8 cellular contexts compared by ENCODE assay signal in the genomic region with DNA sequence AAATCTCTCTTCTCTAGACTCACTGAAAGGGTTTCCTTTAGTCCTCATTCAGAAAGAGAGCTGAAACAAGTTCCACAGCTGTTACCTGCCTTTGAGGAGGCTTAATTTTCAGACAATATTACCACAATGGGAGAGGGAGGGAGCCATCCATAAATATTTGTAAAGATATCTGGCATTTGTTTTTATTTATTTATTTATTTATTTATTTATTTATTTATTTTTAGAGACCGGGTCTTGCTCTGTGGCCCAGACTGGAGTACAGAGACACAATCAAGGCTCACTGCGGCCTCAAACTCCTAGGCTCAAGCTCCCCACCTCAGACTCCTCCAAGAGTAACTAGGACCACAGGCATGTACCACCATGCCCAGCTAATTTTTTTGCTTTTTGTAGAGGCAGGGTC.
"Had no signal": no experiment of that assay in that cellular context is flagged by ENCODE, and none has a peak within 500 bp of the region (broad histone marks: within the 10 kb centered on the region; RNA-seq: fewer than 3 reads in every experiment).

No MANE protein-coding gene starts in this region.

- H3K4me2 ChIP-seq: KMS-11 had no signal

- ATAC-seq: HepG2, K562 had no signal

- DNase-seq: IMR-90, KBM-7, KG1 had no signal

- FAIRE-seq: HepG2, HTR-8/SVneo, K562 had no signal

- H3K27ac ChIP-seq: HL-60, KMS-11 had no signal

- H3K4me3 ChIP-seq: K562 had no signal
